27 cellular contexts compared by ENCODE assay signal in the genomic region with DNA sequence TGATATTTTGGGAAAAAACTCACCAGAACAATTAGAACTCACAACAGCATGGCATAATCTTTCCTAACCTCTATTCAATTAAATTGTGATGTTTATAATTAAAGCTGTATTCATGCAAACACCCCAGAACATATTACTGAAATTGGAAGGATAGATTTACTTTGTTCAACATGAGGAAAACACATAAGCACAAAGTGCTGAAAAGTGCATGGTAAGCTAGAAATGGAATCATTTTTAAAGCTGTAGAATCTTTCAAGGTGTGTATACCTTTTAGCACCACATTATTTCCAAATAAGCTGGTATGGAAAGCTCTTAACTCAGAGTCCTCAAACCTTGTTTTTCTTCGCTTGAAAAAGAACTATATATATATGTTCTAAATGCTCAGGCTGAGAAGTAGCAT.
"Had no signal": no experiment of that assay in that cellular context is flagged by ENCODE, and none has a peak within 500 bp of the region (broad histone marks: within the 10 kb centered on the region; RNA-seq: fewer than 3 reads in every experiment).

No MANE protein-coding gene starts in this region.

- H3K9me3 Mint-ChIP-seq: dendritic cell treated with granulocyte-macrophage colony-stimulating factor and Interleukin-4, amounts not matched to agents 40 ng/mL and 50 ng/mL, for 4 days; effector memory CD8-positive, alpha-beta T cell; endodermal cell had no signal

- FAIRE-seq: colon, endometrium, endothelial cell of umbilical vein had no signal

- ATAC-seq: effector memory CD8-positive, alpha-beta T cell; esophagus mucosa; foreskin keratinocyte; gastrocnemius medialis; gastroesophageal sphincter; heart left ventricle; heart right ventricle had no signal

- H3K9me3 ChIP-seq: colonic mucosa, esophagus muscularis mucosa, esophagus squamous epithelium, gastrocnemius medialis, gastroesophageal sphincter, heart left ventricle, heart right ventricle had no signal

- H3K27me3 Mint-ChIP-seq: dendritic cell treated with granulocyte-macrophage colony-stimulating factor and Interleukin-4, amounts not matched to agents 40 ng/mL and 50 ng/mL, for 4 days; effector memory CD8-positive, alpha-beta T cell had no signal

- H3K4me1 ChIP-seq: colonic mucosa had no signal

- H2AFZ ChIP-seq: hepatocyte had no signal

- H3K4me2 ChIP-seq: hepatocyte had no signal

- H3K27ac Mint-ChIP-seq: dendritic cell treated with granulocyte-macrophage colony-stimulating factor and Interleukin-4, amounts not matched to agents 40 ng/mL and 50 ng/mL, for 4 days; effector memory CD8-positive, alpha-beta T cell; endodermal cell had no signal

- DNase-seq: colonic mucosa; cortex of kidney; dorsolateral prefrontal cortex; effector CD4-positive, alpha-beta T cell; effector CD8-positive, alpha-beta T cell; effector memory CD4-positive, alpha-beta T cell; effector memory CD8-positive, alpha-beta T cell; endodermal cell; erythroblast; esophagus squamous epithelium; foreskin keratinocyte; foreskin melanocyte; gastrocnemius medialis; glutamatergic neuron; head of caudate nucleus; heart left ventricle; heart right ventricle had no signal

- H3K27ac ChIP-seq: colonic mucosa, coronary artery, epithelial cell of prostate, esophagus muscularis mucosa, esophagus squamous epithelium, foreskin keratinocyte, gastrocnemius medialis, gastroesophageal sphincter, heart left ventricle, heart right ventricle, hepatocyte had no signal

- H3K4me3 Mint-ChIP-seq: dendritic cell treated with granulocyte-macrophage colony-stimulating factor and Interleukin-4, amounts not matched to agents 40 ng/mL and 50 ng/mL, for 4 days; effector memory CD8-positive, alpha-beta T cell; endodermal cell had no signal

- H3K4me3 ChIP-seq: colonic mucosa, coronary artery, dorsolateral prefrontal cortex, esophagus muscularis mucosa, esophagus squamous epithelium, gastrocnemius medialis, gastroesophageal sphincter, heart left ventricle, heart right ventricle, hepatocyte had no signal

- H3K27me3 ChIP-seq: colonic mucosa, dorsolateral prefrontal cortex, esophagus muscularis mucosa, esophagus squamous epithelium, foreskin keratinocyte, gastrocnemius medialis, gastroesophageal sphincter, heart left ventricle, heart right ventricle, hepatocyte had no signal
